In genomic region chr2:37570773-37571570, GRCh38 we compare ENCODE assay signal across 1 cellular context.
TF ChIP-seq lines count a peak whose summit lies in the region.

No MANE protein-coding gene starts in this region.

TF ChIP-seq in SK-N-SH treated with all-trans-retinoic acid at 6 μM for 48 hours, 23 proteins besides CTCF, POLR2A, EP300 and RAD21 (continued from another document):
- TF ChIP-seq, protein P1, sequence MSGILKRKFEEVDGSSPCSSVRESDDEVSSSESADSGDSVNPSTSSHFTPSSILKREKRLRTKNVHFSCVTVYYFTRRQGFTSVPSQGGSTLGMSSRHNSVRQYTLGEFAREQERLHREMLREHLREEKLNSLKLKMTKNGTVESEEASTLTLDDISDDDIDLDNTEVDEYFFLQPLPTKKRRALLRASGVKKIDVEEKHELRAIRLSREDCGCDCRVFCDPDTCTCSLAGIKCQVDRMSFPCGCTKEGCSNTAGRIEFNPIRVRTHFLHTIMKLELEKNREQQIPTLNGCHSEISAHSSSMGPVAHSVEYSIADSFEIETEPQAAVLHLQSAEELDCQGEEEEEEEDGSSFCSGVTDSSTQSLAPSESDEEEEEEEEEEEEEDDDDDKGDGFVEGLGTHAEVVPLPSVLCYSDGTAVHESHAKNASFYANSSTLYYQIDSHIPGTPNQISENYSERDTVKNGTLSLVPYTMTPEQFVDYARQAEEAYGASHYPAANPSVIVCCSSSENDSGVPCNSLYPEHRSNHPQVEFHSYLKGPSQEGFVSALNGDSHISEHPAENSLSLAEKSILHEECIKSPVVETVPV (CRISPR knock-in tag; IDR thresholded peaks at IDR 0.05) = no peak
- TF ChIP-seq PATZ1 (CRISPR knock-in tag; IDR thresholded peaks at IDR 0.05; ENCODE audit: borderline replicate concordance) (no peak), PPARA (CRISPR knock-in tag; IDR thresholded peaks at IDR 0.05; ENCODE audit: borderline replicate concordance) (no peak), ZC3H10 (CRISPR knock-in tag; IDR thresholded peaks at IDR 0.05) (no peak), TSHZ2 (CRISPR knock-in tag; IDR thresholded peaks at IDR 0.05) (no peak), ZFP30 (CRISPR knock-in tag; IDR thresholded peaks at IDR 0.05) (no peak), CSDC2 (CRISPR knock-in tag; IDR thresholded peaks at IDR 0.05) (peak; percentile 51; the same call in 1 of the 2 replicates), SNAI2 (CRISPR knock-in tag; IDR thresholded peaks at IDR 0.05) (no peak), ZFP3 (CRISPR knock-in tag; IDR thresholded peaks at IDR 0.05) (0 out of 2 replicates have a peak, but pooled peaks have one; percentile 43), ESRRG (CRISPR knock-in tag; IDR thresholded peaks at IDR 0.05) (no peak), CREB5 (CRISPR knock-in tag; IDR thresholded peaks at IDR 0.05; ENCODE audit: low read depth) (peak; percentile 48; the same call in 1 of the 2 replicates), GLIS3 (CRISPR knock-in tag; IDR thresholded peaks at IDR 0.05) (no peak), ISL1 (CRISPR knock-in tag; IDR thresholded peaks at IDR 0.05) (peak; percentile 54), ZNF565 (CRISPR knock-in tag; conservative IDR thresholded peaks at IDR 0.05; ENCODE audit: low read depth) (no peak)
- TF ChIP-seq, protein P2, sequence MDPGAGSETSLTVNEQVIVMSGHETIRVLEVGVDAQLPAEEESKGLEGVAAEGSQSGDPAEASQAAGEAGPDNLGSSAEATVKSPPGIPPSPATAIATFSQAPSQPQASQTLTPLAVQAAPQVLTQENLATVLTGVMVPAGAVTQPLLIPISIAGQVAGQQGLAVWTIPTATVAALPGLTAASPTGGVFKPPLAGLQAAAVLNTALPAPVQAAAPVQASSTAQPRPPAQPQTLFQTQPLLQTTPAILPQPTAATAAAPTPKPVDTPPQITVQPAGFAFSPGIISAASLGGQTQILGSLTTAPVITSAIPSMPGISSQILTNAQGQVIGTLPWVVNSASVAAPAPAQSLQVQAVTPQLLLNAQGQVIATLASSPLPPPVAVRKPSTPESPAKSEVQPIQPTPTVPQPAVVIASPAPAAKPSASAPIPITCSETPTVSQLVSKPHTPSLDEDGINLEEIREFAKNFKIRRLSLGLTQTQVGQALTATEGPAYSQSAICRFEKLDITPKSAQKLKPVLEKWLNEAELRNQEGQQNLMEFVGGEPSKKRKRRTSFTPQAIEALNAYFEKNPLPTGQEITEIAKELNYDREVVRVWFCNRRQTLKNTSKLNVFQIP (CRISPR knock-in tag; IDR thresholded peaks at IDR 0.05; ENCODE audit: borderline replicate concordance, low read depth) = no peak
